Comparison of ENCODE assay signal across 16 cellular contexts in genomic region chr10:109877546-109877945, GRCh38. TPM values are rescaled to one million over a fixed set of nuclear protein-coding genes. Genes with fewer than 3 reads are reported as not detected.
DNase-seq lines count a peak whose midpoint lies in the region; ATAC-seq and TF ChIP-seq lines count a peak whose summit lies in the region.
"Had no signal": no experiment of that assay in that cellular context is flagged by ENCODE, and none has a peak within 500 bp of the region (broad histone marks: within the 10 kb centered on the region; RNA-seq: fewer than 3 reads in every experiment).

No MANE protein-coding gene starts in this region.

- no peak overlapping the region for H3K27ac ChIP-seq in endodermal cell (ENCODE audit: low read depth, low read length)
- H3K27ac ChIP-seq in vagina, result no peak overlapping the region
- H3K27ac ChIP-seq: HL-60 had no signal

- H3K4me1 Mint-ChIP-seq in chondrocyte (ENCODE audit: low read depth) (no peaks in the 10 kb centered on the region), endodermal cell (no peaks in the 10 kb centered on the region), osteocyte (ENCODE audit: unreplicated experiment) (no peaks in the 10 kb centered on the region)
- H3K4me1 Mint-ChIP-seq: CD8-positive, alpha-beta memory T cell; GM23338 had no signal

- H3K27me3 Mint-ChIP-seq in chondrocyte (ENCODE audit: low read depth) (no peaks in the 10 kb centered on the region), endodermal cell (ENCODE audit: insufficient read depth) (no peaks in the 10 kb centered on the region), osteocyte (ENCODE audit: unreplicated experiment) (no peaks in the 10 kb centered on the region)
- H3K27me3 Mint-ChIP-seq: CD4-positive, CD25-positive, alpha-beta regulatory T cell; CD8-positive, alpha-beta memory T cell had no signal

- TF ChIP-seq CTCF in chondrocyte (IDR thresholded peaks at IDR 0.05) (no peak), endodermal cell (conservative IDR thresholded peaks at IDR 0.05) (no peak), osteocyte (IDR thresholded peaks at IDR 0.05) (no peak), vagina (IDR thresholded peaks at IDR 0.05) (no peak)

- peak overlapping the region; percentile 20 for H3K27ac Mint-ChIP-seq in chondrocyte (ENCODE audit: unreplicated experiment)
- no peak overlapping the region for H3K27ac Mint-ChIP-seq in endodermal cell
- H3K27ac Mint-ChIP-seq in osteocyte (ENCODE audit: unreplicated experiment), result no peak overlapping the region
- H3K27ac Mint-ChIP-seq: CD4-positive, CD25-positive, alpha-beta regulatory T cell; GM23338 had no signal

- intact Hi-C loops in vagina (cut with DNase I), result no loop called here

- peaks cover 21% of the 10 kb centered on the region for H3K36me3 Mint-ChIP-seq in chondrocyte (ENCODE audit: low read depth)
- peaks cover 49% of the 10 kb centered on the region for H3K36me3 Mint-ChIP-seq in endodermal cell (ENCODE audit: low read depth)
- H3K36me3 Mint-ChIP-seq in osteocyte (ENCODE audit: unreplicated experiment), result peaks cover 58% of the 10 kb centered on the region

- no peak for TF ChIP-seq POLR2A in vagina (IDR thresholded peaks at IDR 0.05)

- no peak for ATAC-seq in GM21367 (IDR thresholded peaks at IDR 0.05; ENCODE audit: unreplicated experiment)
- ATAC-seq: GM23338 had no signal

- no peak for DNase-seq in chondrocyte (ENCODE audit: low spot score)
- DNase-seq in endodermal cell, result peak; percentile 13
- DNase-seq in osteocyte (ENCODE audit: extremely low spot score, unreplicated experiment), result peak; percentile 62
- peak; percentile 22 to 67 for DNase-seq in vagina (ENCODE audit: extremely low spot score in 2 of 2)
- no peak for DNase-seq in dermis blood vessel endothelial cell
- DNase-seq in NCI-H748 (lab: John Stamatoyannopoulos, UW; ENCODE audit: unreplicated experiment), result no peak
- DNase-seq: ACHN; BE2C; C1 segment of cervical spinal cord; CD4-positive, CD25-positive, alpha-beta regulatory T cell; CD8-positive, alpha-beta memory T cell; COR-L47; HCEC 1CT had no signal

- H3K4me1 ChIP-seq in endodermal cell (ENCODE audit: control insufficient read depth, insufficient read depth, low read length), result no peaks in the 10 kb centered on the region
- H3K4me1 ChIP-seq in vagina, result no peaks in the 10 kb centered on the region
- H3K4me1 ChIP-seq: BE2C had no signal

- no peak overlapping the region for H3K9ac ChIP-seq in endodermal cell (ENCODE audit: extremely low read depth, low read length, poor library complexity, severe bottlenecking)

- no peaks in the 10 kb centered on the region for H3K9me3 Mint-ChIP-seq in chondrocyte (ENCODE audit: low read depth)
- H3K9me3 Mint-ChIP-seq in endodermal cell, result no peaks in the 10 kb centered on the region
- H3K9me3 Mint-ChIP-seq in osteocyte (ENCODE audit: unreplicated experiment), result no peaks in the 10 kb centered on the region
- H3K9me3 Mint-ChIP-seq: CD4-positive, CD25-positive, alpha-beta regulatory T cell; CD8-positive, alpha-beta memory T cell; GM23338 had no signal

- H3K27me3 ChIP-seq in endodermal cell (ENCODE audit: control insufficient read depth, insufficient read depth, low read length, poor library complexity, severe bottlenecking), result no peaks in the 10 kb centered on the region
- H3K27me3 ChIP-seq in vagina, result no peaks in the 10 kb centered on the region
- H3K27me3 ChIP-seq: BE2C had no signal

- no peaks in the 10 kb centered on the region for H3K9me3 ChIP-seq in endodermal cell (ENCODE audit: control insufficient read depth, low read length)
- H3K9me3 ChIP-seq in vagina, result no peaks in the 10 kb centered on the region
- H3K9me3 ChIP-seq: BE2C had no signal

- H3K4me3 Mint-ChIP-seq in chondrocyte (ENCODE audit: unreplicated experiment) (no peak overlapping the region), endodermal cell (no peak overlapping the region), osteocyte (ENCODE audit: unreplicated experiment) (no peak overlapping the region)
- H3K4me3 Mint-ChIP-seq: CD4-positive, CD25-positive, alpha-beta regulatory T cell; CD8-positive, alpha-beta memory T cell; GM23338 had no signal

- H3K4me3 ChIP-seq in endodermal cell (ENCODE audit: low read length) (no peak overlapping the region), vagina (no peak overlapping the region)
- H3K4me3 ChIP-seq: GM23338 had no signal

- H3K36me3 ChIP-seq in endodermal cell (ENCODE audit: control insufficient read depth, insufficient read depth, low read length), result peaks cover 75% of the 10 kb centered on the region
- peaks cover 5 to 71% of the 10 kb centered on the region in 2 donors for H3K36me3 ChIP-seq in vagina

- 95% methylated on average over 6 of the region's 6 CpGs for whole genome bisulfite sequencing in endodermal cell (ENCODE audit: insufficient coverage in 1 of 2, insufficient read length in 1 of 2), 2 experiments

RNA-seq across cellular contexts. Expression of gene XPNPEP1, which starts 45.8 kb away (rescaled TPM):
- total RNA-seq in chondrocyte, result 79.8 to 95.7 TPM (median 80.6 TPM) in 3 replicates
- total RNA-seq in endodermal cell, result 10 to 100 TPM; 39.2 to 50.2 TPM
- polyA plus RNA-seq in endodermal cell (2013, experiment 1 of 2), result 54.5 TPM
- 51.2 TPM for polyA plus RNA-seq in endodermal cell (2013, experiment 2 of 2)
- total RNA-seq in osteocyte, result 74.5 and 86.5 TPM in 2 replicates
- total RNA-seq in vagina, result 90.4 TPM
- 180 and 256 TPM in 2 replicates for total RNA-seq in dermis blood vessel endothelial cell

Comparison
In these comparisons a context has a peak if more than half of its experiments do, and no peak if none do; other contexts are left out.
1. DNase-seq: peak in endodermal cell (single experiment), osteocyte (single experiment) and vagina (2 of 2); none in chondrocyte (single experiment), dermis blood vessel endothelial cell (single experiment) and NCI-H748 (single experiment).